In the genomic region with DNA sequence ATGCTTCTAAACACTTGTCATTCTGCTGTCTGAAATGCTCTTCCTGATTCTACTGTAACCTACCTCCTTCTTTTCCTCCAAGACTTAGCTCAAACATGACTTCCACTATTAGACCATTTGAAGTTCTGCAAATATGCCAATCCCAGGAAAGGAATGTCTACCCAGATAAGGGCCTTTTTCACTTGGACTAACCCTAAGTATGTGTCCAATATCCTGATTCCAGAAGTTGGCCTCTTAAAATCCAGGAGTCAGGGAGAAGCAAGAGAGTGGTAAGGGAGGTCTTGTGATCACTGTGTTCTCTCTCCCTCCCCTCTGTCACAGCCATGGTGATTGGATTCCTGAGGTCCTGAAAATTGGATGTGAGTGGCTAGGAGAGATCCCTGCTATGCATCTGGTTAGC, we compare ENCODE assay signal across 22 cellular contexts. TPM values are rescaled to one million over a fixed set of nuclear protein-coding genes. Genes with fewer than 3 reads are reported as not detected.
"Had no signal": no experiment of that assay in that cellular context is flagged by ENCODE, and none has a peak within 500 bp of the region (broad histone marks: within the 10 kb centered on the region; RNA-seq: fewer than 3 reads in every experiment).

No MANE protein-coding gene starts in this region.

- H3K27ac ChIP-seq: brain microvascular endothelial cell, VCaP had no signal

- DNase-seq: activated CD4-positive, alpha-beta memory T cell treated with anti-CD3 and anti-CD28 coated beads, Interleukin-2, amount 10 ng/mL, durations not matched to agents 7 days and 5 days; activated CD4-positive, alpha-beta T cell treated with anti-CD3 and anti-CD28 coated beads, Interleukin-2, amount 10 ng/mL, durations not matched to agents 7 days and 5 days; activated CD4-positive, CD25-positive, alpha-beta regulatory T cell; activated gamma-delta T cell; activated naive CD4-positive, alpha-beta T cell treated with anti-CD3 and anti-CD28 coated beads for 36 hours; activated T-cell treated with anti-CD3 and anti-CD28 coated beads for 4 hours; activated T-cell treated with anti-CD3 and anti-CD28 coated beads, Interleukin-2, amount 50 U/mL, for 48 hours; amygdala; Kasumi-1; KBM-7; NCI-H1105; NCI-H1436; NCI-H1694 treated with DMSO at 0.1 percent for 48 hours; NCI-H2029 treated with DMSO at 0.1 percent for 48 hours; NCI-H345; NCI-H510A treated with DMSO at 0.1 percent for 48 hours; NK-92 treated with Interleukin-12 subunit alpha and Interleukin-12 subunit beta, amount 100 ng/mL, for 24 hours; T-cell; T-helper 2 cell; T1000 had no signal

- H3K36me3 ChIP-seq: brain microvascular endothelial cell had no signal

- H3K27me3 ChIP-seq: brain microvascular endothelial cell had no signal

RNA-seq across cellular contexts. Expression of a gene that starts 30.2 kb away (rescaled TPM):
- total RNA-seq: activated CD4-positive, alpha-beta T cell treated with anti-CD3 and anti-CD28 coated beads, Interleukin-2, amount 10 ng/mL, durations not matched to agents 7 days and 5 days had no signal
